Comparison of ENCODE assay signal across 9 cellular contexts in genomic region chr3:106688463-106688862, GRCh38.
DNase-seq lines count a peak whose midpoint lies in the region; ATAC-seq and TF ChIP-seq lines count a peak whose summit lies in the region.
"Had no signal": no experiment of that assay in that cellular context is flagged by ENCODE, and none has a peak within 500 bp of the region (broad histone marks: within the 10 kb centered on the region; RNA-seq: fewer than 3 reads in every experiment).

No MANE protein-coding gene starts in this region.

- H3K4me1 Mint-ChIP-seq in neural progenitor cell: no peaks in the 10 kb centered on the region

- no peaks in the 10 kb centered on the region for H3K36me3 ChIP-seq in mammary epithelial cell (ENCODE audit: insufficient read depth, low read length)
- no peaks in the 10 kb centered on the region for H3K36me3 ChIP-seq in neural progenitor cell
- no peaks in the 10 kb centered on the region for H3K36me3 ChIP-seq in esophagus squamous epithelium

- H3K27ac ChIP-seq in mammary epithelial cell (ENCODE audit: insufficient read depth, low read depth, low read length) (no peak overlapping the region), neural progenitor cell (no peak overlapping the region), esophagus squamous epithelium (no peak overlapping the region)

- dilution Hi-C loops in mammary epithelial cell (cut with HindIII; ENCODE audit: low sequenced_read_pairs): no loop called here

- DNase-seq in Daoy (ENCODE audit: low read depth) (peak; percentile 79), NCI-H1105 (lab: John Stamatoyannopoulos, UW) (peak; percentile 60), mammary epithelial cell (peak; percentile 88), neural progenitor cell (ENCODE audit: low spot score) (peak; percentile 10), esophagus squamous epithelium (lab: John Stamatoyannopoulos, UW) (no peak), NCI-H187 treated with DMSO at 0.1 percent for 48 hours (lab: John Stamatoyannopoulos, UW) (no peak)
- DNase-seq: anterior cingulate cortex had no signal

- no peaks in the 10 kb centered on the region for H3K36me3 Mint-ChIP-seq in neural progenitor cell

- no peak overlapping the region for H2AFZ ChIP-seq in mammary epithelial cell (ENCODE audit: low read depth, low read length)
- no peak overlapping the region for H2AFZ ChIP-seq in neural progenitor cell (replicated peaks)

- no TSS peak for BruUV-seq in mammary epithelial cell (replicated peaks; lab: Mats Ljungman, UMichigan)

- H3K4me3 ChIP-seq in mammary epithelial cell (replicated peaks in 1 of 3; ENCODE audit: insufficient read depth in 1 of 3, low read depth in 2 of 3, low read length in 3 of 3) (no peak overlapping the region), neural progenitor cell (no peak overlapping the region), esophagus squamous epithelium (no peak overlapping the region)

- TF ChIP-seq POLR2A in esophagus squamous epithelium (IDR thresholded peaks at IDR 0.05): no peak

- H3K9me3 ChIP-seq in mammary epithelial cell (replicated peaks; ENCODE audit: insufficient read depth, low read length) (no peaks in the 10 kb centered on the region), neural progenitor cell (ENCODE audit: low read depth) (no peaks in the 10 kb centered on the region), esophagus squamous epithelium (no peaks in the 10 kb centered on the region)

- H3K27me3 Mint-ChIP-seq in neural progenitor cell (ENCODE audit: insufficient read depth, low read depth): no peaks in the 10 kb centered on the region

- H3K79me2 ChIP-seq in mammary epithelial cell (ENCODE audit: insufficient read depth, low read length) (no peaks in the 10 kb centered on the region), neural progenitor cell (ENCODE audit: low read depth) (no peaks in the 10 kb centered on the region)

- CTCF ChIA-PET in mammary epithelial cell (lab: Charles Lee; ENCODE audit: low non-redundant PET): interaction anchor here (0.9 kb wide), 1 partner anchor 78 kb away, joined by 7 read pairs; no protein-coding TSS in a partner anchor

- H3K9ac ChIP-seq in mammary epithelial cell (ENCODE audit: insufficient read depth, low read length) (no peak overlapping the region), neural progenitor cell (no peak overlapping the region)

- no peak for TF ChIP-seq CTCF in mammary epithelial cell (conservative IDR thresholded peaks at IDR 0.05 in 1 of 2, IDR thresholded peaks at IDR 0.05 in 1 of 2; ENCODE audit: extremely low read depth in 1 of 2, insufficient read depth in 1 of 2, low read depth in 1 of 2, low read length in 2 of 2)
- no peak for TF ChIP-seq CTCF in neural progenitor cell (IDR thresholded peaks at IDR 0.05)
- TF ChIP-seq CTCF in esophagus squamous epithelium (IDR thresholded peaks at IDR 0.05): no peak

- H3K9me3 Mint-ChIP-seq in neural progenitor cell: no peaks in the 10 kb centered on the region

- H3K27me3 ChIP-seq in mammary epithelial cell (ENCODE audit: insufficient read depth, low read length): no peaks in the 10 kb centered on the region
- H3K27me3 ChIP-seq in neural progenitor cell: no peaks in the 10 kb centered on the region
- no peaks in the 10 kb centered on the region for H3K27me3 ChIP-seq in esophagus squamous epithelium

- 0% methylated on average over 2 of the region's 2 CpGs for WGBS in mammary epithelial cell (ENCODE audit: low coverage, missing lambda C conversion rate)
- WGBS in esophagus squamous epithelium, 2 donors: 23 to 24% methylated on average over 2 of the region's 2 CpGs

- ATAC-seq in GM21723 (IDR thresholded peaks at IDR 0.05; ENCODE audit: unreplicated experiment) (no peak), GM18858 (IDR thresholded peaks at IDR 0.05; ENCODE audit: unreplicated experiment) (no peak)

- no peaks in the 10 kb centered on the region for H3F3A ChIP-seq in neural progenitor cell (ENCODE audit: low read depth)

- H3K4me2 ChIP-seq in mammary epithelial cell (ENCODE audit: insufficient read depth, low read depth, low read length): no peak overlapping the region
- no peak overlapping the region for H3K4me2 ChIP-seq in neural progenitor cell

- intact Hi-C loops in mammary epithelial cell (cut with micrococcal nuclease) (loop anchor here (2.0 to 10.0 kb wide), 2 partner anchors 54 to 76 kb away; no protein-coding TSS in a partner anchor), esophagus squamous epithelium (cut with DNase I) (no loop called here)

- H3K4me1 ChIP-seq in mammary epithelial cell (ENCODE audit: insufficient read depth, low read length): peaks cover 20% of the 10 kb centered on the region
- peaks cover 10% of the 10 kb centered on the region for H3K4me1 ChIP-seq in neural progenitor cell
- H3K4me1 ChIP-seq in esophagus squamous epithelium: no peaks in the 10 kb centered on the region

- no peak overlapping the region for H3K27ac Mint-ChIP-seq in neural progenitor cell

- H4K20me1 ChIP-seq in mammary epithelial cell (ENCODE audit: insufficient read depth, low read length) (no peaks in the 10 kb centered on the region), neural progenitor cell (ENCODE audit: low read depth) (no peaks in the 10 kb centered on the region)

- in situ Hi-C loops in mammary epithelial cell (cut with MboI; ENCODE audit: low sequenced_read_pairs in 2 of 2): no loop called here

- H3K4me3 Mint-ChIP-seq in neural progenitor cell: no peak overlapping the region

Comparison
In these comparisons a context has a peak if more than half of its experiments do, and no peak if none do; other contexts are left out.
1. DNase-seq: peak in Daoy (single experiment), NCI-H1105 (single experiment), mammary epithelial cell (single experiment) and neural progenitor cell (single experiment); none in esophagus squamous epithelium (single experiment) and NCI-H187 treated with DMSO at 0.1 percent for 48 hours (single experiment).